1 cellular context compared by ENCODE assay signal in genomic region chr3:119723022-119723421, GRCh38.
TF ChIP-seq lines count a peak whose summit lies in the region.

No MANE protein-coding gene starts in this region.

TF ChIP-seq in GM12878, 131 proteins besides CTCF, POLR2A, EP300 and RAD21:
- TF ChIP-seq SPI1 (IDR thresholded peaks at IDR 0.05; ENCODE audit: borderline replicate concordance, insufficient read depth, low read depth, low read length) = peak; percentile 50; the same call in 1 of the 2 replicates
- TF ChIP-seq ZNF274 (IDR thresholded peaks at IDR 0.05; ENCODE audit: insufficient read depth, insufficient read length) = no peak
